Comparison of ENCODE assay signal across 7 cellular contexts in the genomic region with DNA sequence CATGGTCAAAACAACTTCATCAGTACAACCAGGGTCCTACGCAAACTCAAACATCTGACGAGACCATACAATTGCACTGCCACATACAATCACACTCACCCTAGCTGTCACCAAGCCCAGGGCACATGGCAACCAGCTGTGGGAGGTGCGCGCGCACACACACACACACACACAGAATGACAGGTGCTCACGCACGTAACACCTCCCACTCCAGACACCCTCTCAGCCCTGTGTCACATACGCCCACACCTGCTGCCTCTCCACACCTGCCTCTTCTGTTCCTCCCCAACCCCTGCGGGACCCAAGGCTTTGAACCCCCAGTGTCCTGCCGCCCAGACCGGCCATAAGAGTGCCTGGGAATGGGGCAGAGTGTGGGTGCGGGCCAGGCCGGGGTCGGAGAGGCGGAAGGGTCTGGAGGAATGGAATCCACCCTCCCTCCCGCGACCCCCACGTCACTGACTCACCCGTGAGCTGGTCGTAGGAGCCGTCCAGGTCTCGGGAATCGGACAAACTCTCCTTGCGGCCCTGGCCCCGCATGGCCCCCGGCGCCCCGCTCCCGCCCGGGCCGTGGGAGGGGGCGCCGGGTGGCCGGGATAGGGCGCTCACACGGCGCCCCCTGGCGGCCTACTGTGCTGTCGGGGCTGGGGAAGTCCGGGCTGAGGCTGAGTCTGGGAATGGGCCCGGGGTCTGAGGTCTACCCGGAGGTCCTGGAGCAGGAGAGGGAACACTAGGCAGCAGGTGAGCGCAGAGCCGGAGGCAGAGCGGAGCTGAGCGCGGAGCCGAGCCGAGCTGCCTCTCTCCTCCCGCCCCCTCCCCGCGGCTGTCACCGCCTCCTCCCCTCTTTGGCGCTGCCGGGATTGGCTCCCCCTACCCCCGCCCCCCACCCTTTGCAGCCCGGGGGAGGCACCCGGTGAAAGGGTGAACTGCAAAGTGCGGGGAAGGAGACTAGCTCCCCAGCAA. TPM values are rescaled to one million over a fixed set of nuclear protein-coding genes. Genes with fewer than 3 reads are reported as not detected.
DNase-seq lines count a peak whose midpoint lies in the region; ATAC-seq, FAIRE-seq and TF ChIP-seq lines count a peak whose summit lies in the region.

A gene (minus strand): TSS at position 769 of the 960 bp plus-strand sequence. CDS start 232 bp downstream, at position 537.

- H3K36me3 Mint-ChIP-seq in progenitor cell of endocrine pancreas (ENCODE audit: insufficient read depth): peaks cover 5% of the 10 kb centered on the region

- peaks cover 15% of the 10 kb centered on the region for H3K4me1 Mint-ChIP-seq in progenitor cell of endocrine pancreas (ENCODE audit: low read depth)

- H3K27me3 Mint-ChIP-seq in progenitor cell of endocrine pancreas: peaks cover 57% of the 10 kb centered on the region

- peak within 1 kb of the TSS; percentile 45 for H3K4me3 Mint-ChIP-seq in progenitor cell of endocrine pancreas (ENCODE audit: low read depth)

- TF ChIP-seq CTCF in progenitor cell of endocrine pancreas (IDR thresholded peaks at IDR 0.05; ENCODE audit: unreplicated experiment): peak; percentile 71

- peak within 1 kb of the TSS; percentile 63 for H3K27ac Mint-ChIP-seq in progenitor cell of endocrine pancreas

- peak; percentile 57 for DNase-seq in GM19238 (ENCODE audit: insufficient read length, low spot score)
- peak; percentile 25 for DNase-seq in NOMO-1 treated with DMSO at 0.1 percent for 48 hours (lab: John Stamatoyannopoulos, UW; ENCODE audit: unreplicated experiment)
- peak; percentile 48 for DNase-seq in activated gamma-delta T cell treated with Interleukin-2 at 50 U/mL for 16 hours
- DNase-seq in frontal cortex (ENCODE audit: low spot score in 2 of 2): peak in 1 of 2 donors; percentile 72
- peak; percentile 41 for DNase-seq in progenitor cell of endocrine pancreas (ENCODE audit: low spot score, unreplicated experiment)
- no peak for DNase-seq in glomerular visceral epithelial cell (ENCODE audit: extremely low spot score)

- FAIRE-seq in frontal cortex (lab: Jason Lieb, UNC): no peak

- ATAC-seq in GM21360 (IDR thresholded peaks at IDR 0.05; ENCODE audit: unreplicated experiment): no peak

- H3K9me3 Mint-ChIP-seq in progenitor cell of endocrine pancreas (ENCODE audit: low read depth): no peaks in the 10 kb centered on the region

RNA-seq across cellular contexts. Expression of the gene that starts here (rescaled TPM):
- total RNA-seq in frontal cortex: 12.6 TPM
- 4.4 and 5.5 TPM in 2 replicates for total RNA-seq in progenitor cell of endocrine pancreas
